ENCODE assay signal across 21 cellular contexts in the genomic region with DNA sequence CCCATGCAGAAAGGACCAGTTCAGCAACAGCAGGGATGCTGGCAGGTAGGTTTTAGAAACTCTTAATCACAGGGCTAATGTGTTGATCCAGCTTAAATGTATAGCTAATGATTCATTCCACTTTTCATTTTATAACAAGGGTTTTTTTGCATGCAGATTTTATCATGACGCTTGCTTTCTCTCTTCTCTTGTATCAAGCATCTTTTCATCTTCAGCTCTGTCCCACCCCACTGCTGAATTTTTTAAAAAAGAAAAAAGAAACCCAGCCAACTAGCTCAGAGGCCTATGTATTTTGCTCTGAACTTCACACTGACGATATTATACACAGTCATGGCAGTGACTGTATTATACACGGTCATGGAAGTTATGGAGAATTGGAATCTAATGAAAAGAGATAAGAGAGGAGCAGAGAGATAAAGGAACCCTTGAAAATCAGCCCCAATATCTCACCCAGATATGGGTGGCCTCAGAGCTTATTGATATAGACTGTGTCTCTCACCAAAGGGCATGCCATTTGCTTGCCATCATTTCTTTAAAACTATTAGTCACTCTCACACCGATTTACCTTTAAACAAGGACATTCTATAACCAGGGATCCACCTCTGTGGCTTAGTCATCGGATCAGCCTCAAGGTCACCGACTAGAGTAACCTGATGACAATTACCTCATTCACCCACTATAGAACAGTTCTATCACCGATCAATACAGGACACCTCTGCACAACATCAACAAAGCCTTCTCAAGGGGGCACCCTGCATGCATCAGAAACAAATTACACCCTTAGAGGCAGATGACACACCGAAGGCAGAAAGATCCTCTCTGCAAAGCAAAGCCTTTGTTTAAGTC.
DNase-seq lines count a peak whose midpoint lies in the region; ATAC-seq and TF ChIP-seq lines count a peak whose summit lies in the region.
"Had no signal": no experiment of that assay in that cellular context is flagged by ENCODE, and none has a peak within 500 bp of the region (broad histone marks: within the 10 kb centered on the region; RNA-seq: fewer than 3 reads in every experiment).

No MANE protein-coding gene starts in this region.

- ATAC-seq in activated T-cell treated with anti-CD3 and anti-CD28 coated beads, Interleukin-2, amount 50 U/mL, for 4 hours = peak; percentile 49 to 64
- ATAC-seq in activated naive CD8-positive, alpha-beta T cell treated with anti-CD3 and anti-CD28 coated beads, Interleukin-2, amount 50 U/mL, for 24 hours = peak; percentile 60
- ATAC-seq in stimulated activated memory B cell treated with anti-CD40 and anti-IgM and Interleukin-4, amounts not matched to agents 10 μg/mL and 1 μg/mL and 100 μg/mL, for 72 hours = no peak
- ATAC-seq: heart right ventricle; left colon; naive thymus-derived CD4-positive, alpha-beta T cell had no signal

- no peak overlapping the region for H3K4me3 ChIP-seq in foreskin fibroblast (ENCODE audit: low read depth in 1 of 2, low read length in 2 of 2)
- H3K4me3 ChIP-seq: heart right ventricle, ovary, smooth muscle cell, testis, uterus had no signal

- no peaks in the 10 kb centered on the region for H3K27me3 Mint-ChIP-seq in activated T-cell treated with anti-CD3 and anti-CD28 coated beads, Interleukin-2, amount 50 U/mL, for 4 hours (ENCODE audit: low read depth)
- no peaks in the 10 kb centered on the region for H3K27me3 Mint-ChIP-seq in activated naive CD8-positive, alpha-beta T cell treated with anti-CD3 and anti-CD28 coated beads, Interleukin-2, amount 50 U/mL, for 24 hours
- H3K27me3 Mint-ChIP-seq in stimulated activated memory B cell treated with anti-CD40 and anti-IgM and Interleukin-4, amounts not matched to agents 10 μg/mL and 1 μg/mL and 100 μg/mL, for 72 hours = no peaks in the 10 kb centered on the region
- H3K27me3 Mint-ChIP-seq: naive thymus-derived CD4-positive, alpha-beta T cell had no signal

- H3K36me3 Mint-ChIP-seq in activated T-cell treated with anti-CD3 and anti-CD28 coated beads, Interleukin-2, amount 50 U/mL, for 4 hours (ENCODE audit: insufficient read depth) = peaks cover 7% of the 10 kb centered on the region
- peaks cover 2% of the 10 kb centered on the region for H3K36me3 Mint-ChIP-seq in activated naive CD8-positive, alpha-beta T cell treated with anti-CD3 and anti-CD28 coated beads, Interleukin-2, amount 50 U/mL, for 24 hours (ENCODE audit: low read depth)
- peaks cover 27% of the 10 kb centered on the region for H3K36me3 Mint-ChIP-seq in stimulated activated memory B cell treated with anti-CD40 and anti-IgM and Interleukin-4, amounts not matched to agents 10 μg/mL and 1 μg/mL and 100 μg/mL, for 72 hours

- no peak for DNase-seq in activated T-cell treated with anti-CD3 and anti-CD28 coated beads, Interleukin-2, amount 50 U/mL, for 4 hours
- DNase-seq in activated T-cell treated with anti-CD3 and anti-CD28 coated beads for 4 hours (no peak), NCI-H146 treated with DMSO at 0.1 percent for 48 hours (lab: John Stamatoyannopoulos, UW; ENCODE audit: unreplicated experiment) (peak; percentile 34), foreskin fibroblast (no peak), NCI-H345 treated with DMSO at 0.1 percent for 48 hours (lab: John Stamatoyannopoulos, UW; ENCODE audit: unreplicated experiment) (no peak)
- DNase-seq in activated naive CD8-positive, alpha-beta T cell treated with anti-CD3 and anti-CD28 coated beads, Interleukin-2, amount 50 U/mL, for 24 hours = no peak
- DNase-seq: activated CD4-positive, alpha-beta T cell treated with anti-CD3 and anti-CD28 coated beads, Interleukin-2, amount 50 U/mL, for 48 hours; HCEC 1CT; heart right ventricle; left colon; naive thymus-derived CD4-positive, alpha-beta T cell; NCI-H1048; NCI-H1930; NCI-H69; ovary; SK-N-SH; stimulated activated CD4-positive, alpha-beta T cell treated with anti-CD3 and anti-CD28 coated beads, Interleukin-2, amount 100 ng/mL, for 24 hours; testis; uterus had no signal

- H3K9me3 Mint-ChIP-seq in activated T-cell treated with anti-CD3 and anti-CD28 coated beads, Interleukin-2, amount 50 U/mL, for 4 hours = no peaks in the 10 kb centered on the region
- H3K9me3 Mint-ChIP-seq in activated naive CD8-positive, alpha-beta T cell treated with anti-CD3 and anti-CD28 coated beads, Interleukin-2, amount 50 U/mL, for 24 hours = no peaks in the 10 kb centered on the region
- no peaks in the 10 kb centered on the region for H3K9me3 Mint-ChIP-seq in stimulated activated memory B cell treated with anti-CD40 and anti-IgM and Interleukin-4, amounts not matched to agents 10 μg/mL and 1 μg/mL and 100 μg/mL, for 72 hours
- H3K9me3 Mint-ChIP-seq: naive thymus-derived CD4-positive, alpha-beta T cell had no signal

- H3K4me1 Mint-ChIP-seq in activated T-cell treated with anti-CD3 and anti-CD28 coated beads, Interleukin-2, amount 50 U/mL, for 4 hours (ENCODE audit: low read depth) = peaks cover 23% of the 10 kb centered on the region
- peaks cover 37% of the 10 kb centered on the region for H3K4me1 Mint-ChIP-seq in activated naive CD8-positive, alpha-beta T cell treated with anti-CD3 and anti-CD28 coated beads, Interleukin-2, amount 50 U/mL, for 24 hours
- peaks cover 48% of the 10 kb centered on the region for H3K4me1 Mint-ChIP-seq in stimulated activated memory B cell treated with anti-CD40 and anti-IgM and Interleukin-4, amounts not matched to agents 10 μg/mL and 1 μg/mL and 100 μg/mL, for 72 hours

- no peak for TF ChIP-seq CTCF in foreskin fibroblast (IDR thresholded peaks at IDR 0.05; ENCODE audit: low read depth, low read length)

- no peak overlapping the region for H3K27ac Mint-ChIP-seq in activated naive CD8-positive, alpha-beta T cell treated with anti-CD3 and anti-CD28 coated beads, Interleukin-2, amount 50 U/mL, for 24 hours
- H3K27ac Mint-ChIP-seq in stimulated activated memory B cell treated with anti-CD40 and anti-IgM and Interleukin-4, amounts not matched to agents 10 μg/mL and 1 μg/mL and 100 μg/mL, for 72 hours = peak overlapping the region; percentile 49
- H3K27ac Mint-ChIP-seq: naive thymus-derived CD4-positive, alpha-beta T cell had no signal

- H3K4me3 Mint-ChIP-seq in activated T-cell treated with anti-CD3 and anti-CD28 coated beads, Interleukin-2, amount 50 U/mL, for 4 hours = no peak overlapping the region
- no peak overlapping the region for H3K4me3 Mint-ChIP-seq in activated naive CD8-positive, alpha-beta T cell treated with anti-CD3 and anti-CD28 coated beads, Interleukin-2, amount 50 U/mL, for 24 hours
- H3K4me3 Mint-ChIP-seq in stimulated activated memory B cell treated with anti-CD40 and anti-IgM and Interleukin-4, amounts not matched to agents 10 μg/mL and 1 μg/mL and 100 μg/mL, for 72 hours = no peak overlapping the region
- H3K4me3 Mint-ChIP-seq: naive thymus-derived CD4-positive, alpha-beta T cell had no signal
